In genomic region chr3:136728434-136728833, GRCh38 we compare ENCODE assay signal across 14 cellular contexts. TPM values are rescaled to one million over a fixed set of nuclear protein-coding genes. Genes with fewer than 3 reads are reported as not detected.
DNase-seq lines count a peak whose midpoint lies in the region; ATAC-seq, FAIRE-seq and TF ChIP-seq lines count a peak whose summit lies in the region.
"Had no signal": no experiment of that assay in that cellular context is flagged by ENCODE, and none has a peak within 500 bp of the region (broad histone marks: within the 10 kb centered on the region; RNA-seq: fewer than 3 reads in every experiment).

No MANE protein-coding gene starts in this region.

- no peaks in the 10 kb centered on the region for H3K9me2 ChIP-seq in SK-N-SH

- H3K9me3 Mint-ChIP-seq in CD4-positive, alpha-beta memory T cell = no peaks in the 10 kb centered on the region
- no peaks in the 10 kb centered on the region for H3K9me3 Mint-ChIP-seq in HFFc6
- no peaks in the 10 kb centered on the region for H3K9me3 Mint-ChIP-seq in activated T-helper 1 cell treated with anti-CD3 and anti-CD28 coated beads, Interleukin-12 subunit alpha, Interleukin-12 subunit beta, Interleukin-2, Interleukin-4 antibody, amounts not matched to agents 30 ng/mL and 10 ng/mL and 1 ng/mL, durations not matched to agents 14 hours and 24 hours and 36 hours

- H3K9me3 ChIP-seq in CD4-positive, alpha-beta memory T cell (ENCODE audit: control insufficient read depth in 1 of 2, low read length in 2 of 2) = no peaks in the 10 kb centered on the region
- H3K9me3 ChIP-seq in SK-N-SH (no peaks in the 10 kb centered on the region), kidney (ENCODE audit: control insufficient read depth in 1 of 2, low read length in 2 of 2) (no peaks in the 10 kb centered on the region), psoas muscle (no peaks in the 10 kb centered on the region), heart right ventricle (no peaks in the 10 kb centered on the region)

- H3K9ac ChIP-seq in SK-N-SH (no peak overlapping the region), kidney (ENCODE audit: low read length in 2 of 2) (no peak overlapping the region)
- H3K9ac ChIP-seq: BLaER1 had no signal

- H3K36me3 ChIP-seq in CD4-positive, alpha-beta memory T cell (ENCODE audit: insufficient read depth, low read length) = no peaks in the 10 kb centered on the region
- H3K36me3 ChIP-seq in SK-N-SH (replicated peaks in 1 of 2; ENCODE audit: control insufficient read depth in 1 of 2, insufficient read depth in 2 of 2, low read length in 1 of 2) = no peaks in the 10 kb centered on the region
- H3K36me3 ChIP-seq in kidney (ENCODE audit: control insufficient read depth in 1 of 2, insufficient read depth in 2 of 2, low read length in 2 of 2) = no peaks in the 10 kb centered on the region
- no peaks in the 10 kb centered on the region for H3K36me3 ChIP-seq in psoas muscle (ENCODE audit: insufficient read depth in 1 of 2, low read depth in 1 of 2)
- H3K36me3 ChIP-seq in heart right ventricle = no peaks in the 10 kb centered on the region
- H3K36me3 ChIP-seq: BLaER1 had no signal

- no peak for ATAC-seq in GM18520 (IDR thresholded peaks at IDR 0.05; ENCODE audit: unreplicated experiment)
- no peak for ATAC-seq in psoas muscle
- ATAC-seq in heart right ventricle = no peak
- ATAC-seq: PC-3 had no signal

- CTCF ChIA-PET in CD4-positive, alpha-beta memory T cell (lab: Charles Lee; ENCODE audit: partially characterized antibody) = interaction anchor here (1.9 to 2.6 kb wide), 2 partner anchors 23 to 24 kb away, joined by 7 to 15 read pairs; partner anchors contain the start of gene STAG1
- CTCF ChIA-PET in SK-N-SH (lab: Yijun Ruan, JAX) = no interaction called here

- no peak overlapping the region for H3K4me3 ChIP-seq in CD4-positive, alpha-beta memory T cell (ENCODE audit: low read length in 2 of 2)
- no peak overlapping the region for H3K4me3 ChIP-seq in SK-N-SH (ENCODE audit: low read depth in 2 of 2, low read length in 1 of 2)
- H3K4me3 ChIP-seq in kidney (ENCODE audit: low read length in 2 of 2) = peak overlapping the region; percentile 19 to 26
- H3K4me3 ChIP-seq in psoas muscle = no peak overlapping the region
- H3K4me3 ChIP-seq in heart right ventricle = no peak overlapping the region
- H3K4me3 ChIP-seq: BLaER1 had no signal

- peak in 4 of 5 donors; percentile 20 to 36 (median 24) for DNase-seq in CD4-positive, alpha-beta memory T cell
- DNase-seq in HFFc6 = no peak
- DNase-seq in SK-N-SH = no peak
- no peak for DNase-seq in kidney
- no peak for DNase-seq in psoas muscle
- DNase-seq in activated T-helper 1 cell treated with anti-CD3 and anti-CD28 coated beads, Interleukin-12 subunit alpha, Interleukin-12 subunit beta, Interleukin-2, Interleukin-4 antibody, amounts not matched to agents 30 ng/mL and 10 ng/mL and 1 ng/mL, durations not matched to agents 14 hours and 24 hours and 36 hours (ENCODE audit: low spot score) = no peak
- no peak for DNase-seq in heart right ventricle
- DNase-seq: activated naive CD4-positive, alpha-beta T cell; PC-3 had no signal

- peak overlapping the region in 6 of 7 donors; percentile 1 to 74 (median 45) for H3K27ac Mint-ChIP-seq in CD4-positive, alpha-beta memory T cell
- peak overlapping the region; percentile 82 for H3K27ac Mint-ChIP-seq in HFFc6
- H3K27ac Mint-ChIP-seq in activated T-helper 1 cell treated with anti-CD3 and anti-CD28 coated beads, Interleukin-12 subunit alpha, Interleukin-12 subunit beta, Interleukin-2, Interleukin-4 antibody, amounts not matched to agents 30 ng/mL and 10 ng/mL and 1 ng/mL, durations not matched to agents 14 hours and 24 hours and 36 hours = no peak overlapping the region
- H3K27ac Mint-ChIP-seq: progenitor cell of endocrine pancreas had no signal

- H2AFZ ChIP-seq in SK-N-SH (ENCODE audit: low read depth) = no peak overlapping the region

- TF ChIP-seq EP300 in SK-N-SH (IDR thresholded peaks at IDR 0.05; ENCODE audit: borderline replicate concordance in 1 of 2, low read depth in 1 of 2, low read length in 1 of 2) = no peak

- H4K20me1 ChIP-seq in SK-N-SH (ENCODE audit: insufficient read depth) = peaks cover 79% of the 10 kb centered on the region

- intact Hi-C loops in CD4-positive, alpha-beta memory T cell (cut with micrococcal nuclease) = no loop called here
- intact Hi-C loops in kidney (cut with DNase I) = no loop called here
- intact Hi-C loops in psoas muscle (cut with DNase I) = no loop called here
- intact Hi-C loops in activated T-helper 1 cell treated with anti-CD3 and anti-CD28 coated beads, Interleukin-12 subunit alpha, Interleukin-12 subunit beta, Interleukin-2, Interleukin-4 antibody, amounts not matched to agents 30 ng/mL and 10 ng/mL and 1 ng/mL, durations not matched to agents 14 hours and 24 hours and 36 hours (cut with micrococcal nuclease) = no loop called here
- intact Hi-C loops in heart right ventricle (cut with DNase I) = no loop called here

- no peaks in the 10 kb centered on the region for H3K27me3 Mint-ChIP-seq in CD4-positive, alpha-beta memory T cell
- no peaks in the 10 kb centered on the region for H3K27me3 Mint-ChIP-seq in HFFc6 (ENCODE audit: insufficient read depth)
- no peaks in the 10 kb centered on the region for H3K27me3 Mint-ChIP-seq in activated T-helper 1 cell treated with anti-CD3 and anti-CD28 coated beads, Interleukin-12 subunit alpha, Interleukin-12 subunit beta, Interleukin-2, Interleukin-4 antibody, amounts not matched to agents 30 ng/mL and 10 ng/mL and 1 ng/mL, durations not matched to agents 14 hours and 24 hours and 36 hours (ENCODE audit: insufficient read depth)
- H3K27me3 Mint-ChIP-seq: progenitor cell of endocrine pancreas had no signal

- POLR2A ChIA-PET in CD4-positive, alpha-beta memory T cell (lab: Charles Lee; ENCODE audit: partially characterized antibody) = no interaction called here
- POLR2A ChIA-PET in SK-N-SH (lab: Yijun Ruan, JAX) = no interaction called here

- no peak overlapping the region for H3K27ac ChIP-seq in CD4-positive, alpha-beta memory T cell (ENCODE audit: low read depth, low read length)
- H3K27ac ChIP-seq in SK-N-SH (ENCODE audit: low read depth in 2 of 2, low read length in 1 of 2) = no peak overlapping the region
- no peak overlapping the region for H3K27ac ChIP-seq in kidney (ENCODE audit: low read depth in 2 of 2, low read length in 2 of 2)
- H3K27ac ChIP-seq in psoas muscle = no peak overlapping the region
- no peak overlapping the region for H3K27ac ChIP-seq in heart right ventricle
- H3K27ac ChIP-seq: BLaER1, HL-60 had no signal

- peaks cover 91% of the 10 kb centered on the region for H3K79me2 ChIP-seq in SK-N-SH (ENCODE audit: insufficient read depth)

- H3K4me1 ChIP-seq in CD4-positive, alpha-beta memory T cell (ENCODE audit: insufficient read depth, low read length) = peaks cover 79% of the 10 kb centered on the region
- H3K4me1 ChIP-seq in SK-N-SH (ENCODE audit: control insufficient read depth in 1 of 2, insufficient read depth in 2 of 2, low read depth in 1 of 2, low read length in 1 of 2) (peaks cover 2 to 7% of the 10 kb centered on the region in 2 experiments), kidney (ENCODE audit: control insufficient read depth in 1 of 2, insufficient read depth in 1 of 2, low read depth in 1 of 2, low read length in 2 of 2) (peaks cover 14 to 30% of the 10 kb centered on the region in 2 donors), psoas muscle (peaks cover 67% of the 10 kb centered on the region), heart right ventricle (peaks cover 8 to 71% (median 47%) of the 10 kb centered on the region in 9 donors)

- peaks cover 0 to 2% of the 10 kb centered on the region in 2 donors for H3K36me3 Mint-ChIP-seq in CD4-positive, alpha-beta memory T cell
- H3K36me3 Mint-ChIP-seq in HFFc6 (ENCODE audit: low read depth) = no peaks in the 10 kb centered on the region
- H3K36me3 Mint-ChIP-seq in activated T-helper 1 cell treated with anti-CD3 and anti-CD28 coated beads, Interleukin-12 subunit alpha, Interleukin-12 subunit beta, Interleukin-2, Interleukin-4 antibody, amounts not matched to agents 30 ng/mL and 10 ng/mL and 1 ng/mL, durations not matched to agents 14 hours and 24 hours and 36 hours (ENCODE audit: low read depth) = no peaks in the 10 kb centered on the region

- peak overlapping the region in 5 of 8 donors; percentile 39 to 71 (median 40) for H3K4me3 Mint-ChIP-seq in CD4-positive, alpha-beta memory T cell
- H3K4me3 Mint-ChIP-seq in HFFc6 = peak overlapping the region; percentile 67
- no peak overlapping the region for H3K4me3 Mint-ChIP-seq in activated T-helper 1 cell treated with anti-CD3 and anti-CD28 coated beads, Interleukin-12 subunit alpha, Interleukin-12 subunit beta, Interleukin-2, Interleukin-4 antibody, amounts not matched to agents 30 ng/mL and 10 ng/mL and 1 ng/mL, durations not matched to agents 14 hours and 24 hours and 36 hours

- TF ChIP-seq RAD21 in SK-N-SH (IDR thresholded peaks at IDR 0.05; ENCODE audit: low read length) = no peak

- peaks cover 43 to 72% (median 61%) of the 10 kb centered on the region in 4 donors for H3K4me1 Mint-ChIP-seq in CD4-positive, alpha-beta memory T cell
- H3K4me1 Mint-ChIP-seq in HFFc6 (ENCODE audit: low read depth) = peaks cover 64% of the 10 kb centered on the region
- peaks cover 34% of the 10 kb centered on the region for H3K4me1 Mint-ChIP-seq in activated T-helper 1 cell treated with anti-CD3 and anti-CD28 coated beads, Interleukin-12 subunit alpha, Interleukin-12 subunit beta, Interleukin-2, Interleukin-4 antibody, amounts not matched to agents 30 ng/mL and 10 ng/mL and 1 ng/mL, durations not matched to agents 14 hours and 24 hours and 36 hours (ENCODE audit: low read depth)

- 100% methylated on average over 1 of the region's 1 CpG for WGBS in SK-N-SH (ENCODE audit: low lambda C conversion rate)
- 84 to 90% (median 85%) methylated on average over 1 of the region's 1 CpG for WGBS in psoas muscle, 3 donors
- 90 to 91% methylated on average over 1 of the region's 1 CpG for WGBS in heart right ventricle, 2 donors

- H3K27me3 ChIP-seq in CD4-positive, alpha-beta memory T cell (ENCODE audit: insufficient read depth, low read length) = no peaks in the 10 kb centered on the region
- H3K27me3 ChIP-seq in SK-N-SH (ENCODE audit: insufficient read depth) (no peaks in the 10 kb centered on the region), psoas muscle (ENCODE audit: insufficient read depth in 3 of 3, low read length in 2 of 3) (no peaks in the 10 kb centered on the region), heart right ventricle (no peaks in the 10 kb centered on the region)
- H3K27me3 ChIP-seq: BLaER1 had no signal

- H3K4me2 ChIP-seq in SK-N-SH = 0 out of 2 replicates have a peak overlapping the region, but pooled peaks have one; percentile 19
- H3K4me2 ChIP-seq: BLaER1 had no signal

- peaks cover 5% of the 10 kb centered on the region for H3F3A ChIP-seq in SK-N-SH (replicated peaks; ENCODE audit: insufficient read depth)

- FAIRE-seq in kidney (lab: Jason Lieb, UNC) = no peak
- FAIRE-seq: endometrium had no signal

- no peak for TF ChIP-seq CTCF in HFFc6 (IDR thresholded peaks at IDR 0.05)
- no peak for TF ChIP-seq CTCF in SK-N-SH (IDR thresholded peaks at IDR 0.05)
- TF ChIP-seq CTCF in kidney (IDR thresholded peaks at IDR 0.05; ENCODE audit: borderline replicate concordance, extremely low read depth, insufficient read depth) = no peak
- TF ChIP-seq CTCF in psoas muscle (IDR thresholded peaks at IDR 0.05) = no peak
- no peak for TF ChIP-seq CTCF in heart right ventricle (IDR thresholded peaks at IDR 0.05)

RNA-seq across cellular contexts. Expression of gene STAG1, which starts 23.7 kb away (rescaled TPM):
- 10 to 100 TPM; 52.7 to 56.1 TPM for total RNA-seq in CD4-positive, alpha-beta memory T cell
- polyA plus RNA-seq in CD4-positive, alpha-beta memory T cell = 10 to 100 TPM; 17.6 to 21.6 TPM
- 10 to 100 TPM; 33.7 to 45.3 (median 43.8) TPM for total RNA-seq in HFFc6 (2021; fragmentation: NEBNext Ultra II Directional; extraction: Animal tissue kit (Norgen Biotek cat#: 25700))
- polyA plus RNA-seq in SK-N-SH (2012; rRNA removed) (5.5 and 6.9 TPM in 2 replicates), kidney (ENCODE audit: insufficient read depth, low read depth, low replicate concordance) (7.8 TPM), psoas muscle (10 to 100 TPM in 1 of 3 donors, 1 to 10 TPM in 2; 8.8 to 19.7 (median 9.1) TPM), heart right ventricle (1 to 10 TPM; 8.0 to 9.0 TPM)
- 8.3 and 9.0 TPM in 2 replicates for polyA plus RNA-seq in SK-N-SH (2012; cell fraction: cytosol; rRNA removed)
- polyA plus RNA-seq in SK-N-SH (2012; cell fraction: nucleus; rRNA removed) = 3.8 and 7.6 TPM in 2 replicates
- total RNA-seq in kidney (49.9 TPM), psoas muscle (10 to 100 TPM; 17.5 to 27.7 (median 23.1) TPM), heart right ventricle (10 to 100 TPM; 16.4 to 27.6 (median 19.8) TPM)
- 46.5 and 47.1 TPM in 2 replicates for total RNA-seq in activated T-helper 1 cell treated with anti-CD3 and anti-CD28 coated beads, Interleukin-12 subunit alpha, Interleukin-12 subunit beta, Interleukin-2, Interleukin-4 antibody, amounts not matched to agents 30 ng/mL and 10 ng/mL and 1 ng/mL, durations not matched to agents 14 hours and 24 hours and 36 hours

Comparison
In these comparisons a context has a peak if more than half of its experiments do, and no peak if none do; other contexts are left out.
1. DNase-seq: peak in CD4-positive, alpha-beta memory T cell (4 of 5); none in HFFc6 (single experiment), SK-N-SH (single experiment), kidney (single experiment), psoas muscle (0 of 2), activated T-helper 1 cell treated with anti-CD3 and anti-CD28 coated beads, Interleukin-12 subunit alpha, Interleukin-12 subunit beta, Interleukin-2, Interleukin-4 antibody, amounts not matched to agents 30 ng/mL and 10 ng/mL and 1 ng/mL, durations not matched to agents 14 hours and 24 hours and 36 hours (single experiment) and heart right ventricle (0 of 2).
2. H3K4me3 ChIP-seq: peak in kidney (2 of 2); none in CD4-positive, alpha-beta memory T cell (0 of 2), SK-N-SH (0 of 2), psoas muscle (single experiment) and heart right ventricle (0 of 10).